8 cellular contexts compared by ENCODE assay signal in the genomic region with DNA sequence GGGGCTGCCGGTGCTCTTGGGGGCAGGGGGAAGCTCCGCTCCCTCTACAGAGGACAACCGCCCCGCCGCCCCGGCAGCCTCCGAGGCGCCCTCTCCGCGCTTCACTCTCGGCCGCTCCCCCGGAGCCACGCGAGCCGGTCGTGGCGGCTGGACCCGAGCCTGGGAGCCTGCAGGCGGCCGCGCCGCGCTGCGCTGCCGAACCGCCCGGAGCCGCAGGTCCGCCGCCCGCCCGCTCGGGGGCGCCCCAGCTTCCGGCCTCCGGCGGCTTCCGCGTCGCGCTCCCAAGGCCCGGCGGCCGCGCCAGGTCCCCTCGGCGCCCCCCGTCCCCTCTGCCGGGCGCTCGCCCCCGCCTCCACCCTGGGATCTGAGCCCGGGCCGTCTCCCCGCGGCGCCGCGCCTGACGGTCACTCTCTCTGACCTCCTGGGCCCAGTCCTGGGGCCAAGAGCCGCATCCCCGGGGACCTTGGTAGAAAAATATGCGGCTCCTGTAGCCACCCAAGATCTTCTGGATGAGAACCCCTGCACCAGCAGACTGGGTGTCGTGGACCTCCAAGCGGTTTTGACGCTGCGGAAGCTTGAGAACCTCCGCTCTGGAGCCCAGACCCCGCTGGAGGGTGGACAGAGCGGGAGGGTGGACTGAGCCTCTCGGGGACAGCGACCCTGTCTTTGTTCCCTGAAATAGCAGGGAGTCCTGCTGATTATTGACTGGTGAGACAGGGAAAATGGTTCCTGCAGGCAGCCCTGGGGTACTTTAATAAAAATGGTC. TPM values are rescaled to one million over a fixed set of nuclear protein-coding genes. Genes with fewer than 3 reads are reported as not detected.
DNase-seq lines count a peak whose midpoint lies in the region; ATAC-seq and TF ChIP-seq lines count a peak whose summit lies in the region.

No MANE protein-coding gene starts in this region.

- POLR2A ChIA-PET in CD4-positive, alpha-beta T cell (lab: Charles Lee), result interaction anchor here (0.9 to 5.4 kb wide), 8 partner anchors 35 to 142 kb away, joined by 3 to 61 read pairs (median 4); partner anchors contain the start of genes AFTPH and SERTAD2

- peak overlapping the region; percentile 72 for H3K27ac Mint-ChIP-seq in CD4-positive, alpha-beta T cell
- peak overlapping the region; percentile 77 for H3K27ac Mint-ChIP-seq in endodermal cell

- H3K36me3 ChIP-seq in endodermal cell (ENCODE audit: control insufficient read depth, insufficient read depth, low read length) (no peaks in the 10 kb centered on the region), mesodermal cell (ENCODE audit: control insufficient read depth, insufficient read depth, low read length) (no peaks in the 10 kb centered on the region)

- WGBS in endodermal cell (ENCODE audit: insufficient coverage in 1 of 2, insufficient read length in 1 of 2), 2 experiments, result 35 to 42% methylated on average over 30 to 73 of the region's 73 CpGs
- WGBS in mesodermal cell (ENCODE audit: insufficient coverage in 2 of 2), 2 experiments, result 19 to 22% methylated on average over 50 to 65 of the region's 73 CpGs

- no peaks in the 10 kb centered on the region for H3K36me3 Mint-ChIP-seq in CD4-positive, alpha-beta T cell (ENCODE audit: low read depth)
- H3K36me3 Mint-ChIP-seq in endodermal cell (ENCODE audit: low read depth), result no peaks in the 10 kb centered on the region

- H3K4me1 Mint-ChIP-seq in CD4-positive, alpha-beta T cell (ENCODE audit: low read depth), result peaks cover 26% of the 10 kb centered on the region
- peaks cover 3% of the 10 kb centered on the region for H3K4me1 Mint-ChIP-seq in endodermal cell

- DNase-seq in CD4-positive, alpha-beta T cell, result peak; percentile 38 to 72 (median 58)
- peak; percentile 53 for DNase-seq in KBM-7
- DNase-seq in activated CD4-positive, alpha-beta T cell treated with anti-CD3 and anti-CD28 coated beads, Interleukin-2, amount 50 U/mL, for 48 hours, result peak; percentile 67 to 71
- DNase-seq in endodermal cell, result peak; percentile 89
- peak; percentile 76 for DNase-seq in stimulated activated CD8-positive, alpha-beta memory T cell treated with anti-CD3 and anti-CD28 coated beads, Interleukin-4, amount 100 ng/mL, for 48 hours
- DNase-seq in LoVo (ENCODE audit: low spot score), result no peak

- intact Hi-C loops in CD4-positive, alpha-beta T cell (cut with DNase I, micrococcal nuclease), result loop anchor here in 1 of 2 experiments (5.0 kb wide), 1 partner anchor 38 kb away; no protein-coding TSS in a partner anchor

- CTCF ChIA-PET in CD4-positive, alpha-beta T cell (lab: Charles Lee), result interaction anchor here (0.8 to 1.5 kb wide), 13 partner anchors 9 to 279 kb away, joined by 3 to 7 read pairs (median 3); partner anchors contain the start of gene SERTAD2

- H3K9me3 Mint-ChIP-seq in CD4-positive, alpha-beta T cell, result no peaks in the 10 kb centered on the region
- peaks cover 2% of the 10 kb centered on the region for H3K9me3 Mint-ChIP-seq in endodermal cell

- no peaks in the 10 kb centered on the region for H3K4me1 ChIP-seq in endodermal cell (ENCODE audit: control insufficient read depth, insufficient read depth, low read length)
- no peaks in the 10 kb centered on the region for H3K4me1 ChIP-seq in mesodermal cell (ENCODE audit: control insufficient read depth, insufficient read depth, low read length, poor library complexity, severe bottlenecking)

- no peak overlapping the region for H3K9ac ChIP-seq in endodermal cell (ENCODE audit: extremely low read depth, low read length, poor library complexity, severe bottlenecking)

- H3K27ac ChIP-seq in CD4-positive, alpha-beta T cell (ENCODE audit: low read depth, low read length), result no peak overlapping the region
- H3K27ac ChIP-seq in endodermal cell (ENCODE audit: low read depth, low read length) (no peak overlapping the region), mesodermal cell (ENCODE audit: low read depth, low read length, severe bottlenecking) (no peak overlapping the region)

- H3K27me3 Mint-ChIP-seq in CD4-positive, alpha-beta T cell, result no peaks in the 10 kb centered on the region
- H3K27me3 Mint-ChIP-seq in endodermal cell (ENCODE audit: insufficient read depth), result peaks cover 24% of the 10 kb centered on the region

- in situ Hi-C loops in KBM-7 (cut with MboI; ENCODE audit: low pct_unique_long_range_greater_than_20kb, low sequenced_read_pairs), result loop anchor here (25.0 kb wide), 1 partner anchor 428 kb away; no protein-coding TSS in a partner anchor

- no peaks in the 10 kb centered on the region for H3K27me3 ChIP-seq in CD4-positive, alpha-beta T cell (ENCODE audit: control insufficient read depth, insufficient read depth, low read length)
- H3K27me3 ChIP-seq in endodermal cell (ENCODE audit: control insufficient read depth, insufficient read depth, low read length, poor library complexity, severe bottlenecking), result no peaks in the 10 kb centered on the region

- H3K4me3 Mint-ChIP-seq in CD4-positive, alpha-beta T cell, result peak overlapping the region; percentile 89
- H3K4me3 Mint-ChIP-seq in endodermal cell, result peak overlapping the region; percentile 68

- peak; percentile 64 for ATAC-seq in CD4-positive, alpha-beta T cell (ENCODE audit: poor library complexity)
- peak; percentile 29 for ATAC-seq in GM19463 (IDR thresholded peaks at IDR 0.05; ENCODE audit: unreplicated experiment)

- H3K4me3 ChIP-seq in endodermal cell (ENCODE audit: low read length) (no peak overlapping the region), mesodermal cell (ENCODE audit: extremely low read depth, insufficient read depth, low read length, poor library complexity, severe bottlenecking) (peak overlapping the region; percentile 23)

- no peaks in the 10 kb centered on the region for H3K9me3 ChIP-seq in CD4-positive, alpha-beta T cell (ENCODE audit: control insufficient read depth, low read length)
- H3K9me3 ChIP-seq in endodermal cell (ENCODE audit: control insufficient read depth, low read length) (no peaks in the 10 kb centered on the region), mesodermal cell (ENCODE audit: control insufficient read depth, low read length) (no peaks in the 10 kb centered on the region)

- no peak for TF ChIP-seq CTCF in CD4-positive, alpha-beta T cell (IDR thresholded peaks at IDR 0.05)
- peak; percentile 56 for TF ChIP-seq CTCF in endodermal cell (conservative IDR thresholded peaks at IDR 0.05)

RNA-seq across cellular contexts. Expression of gene SERTAD2, which starts 44.3 kb away (rescaled TPM):
- 10 to 100 TPM; 50.5 to 54.1 TPM for total RNA-seq in CD4-positive, alpha-beta T cell
- total RNA-seq in endodermal cell, result 10 to 100 TPM; 17.1 to 20.3 TPM
- polyA plus RNA-seq in endodermal cell (2013, experiment 1 of 2), result 27.7 TPM
- 25.7 TPM for polyA plus RNA-seq in endodermal cell (2013, experiment 2 of 2)
- 29.9 TPM for polyA plus RNA-seq in mesodermal cell (2013, experiment 1 of 2)
- 20.5 TPM for polyA plus RNA-seq in mesodermal cell (2013, experiment 2 of 2)
